ENCODE assay signal across 19 cellular contexts in genomic region chr18:22681912-22682311, GRCh38.
"Had no signal": no experiment of that assay in that cellular context is flagged by ENCODE, and none has a peak within 500 bp of the region (broad histone marks: within the 10 kb centered on the region; RNA-seq: fewer than 3 reads in every experiment).

No MANE protein-coding gene starts in this region.

- H3K36me3 ChIP-seq: gastroesophageal sphincter, heart right ventricle, left ventricle myocardium inferior, spleen, vagina had no signal

- H3K4me1 ChIP-seq: spleen, vagina had no signal

- H3K27me3 ChIP-seq: gastroesophageal sphincter, heart right ventricle, vagina had no signal

- H3K4me3 ChIP-seq: gastroesophageal sphincter, heart right ventricle, left ventricle myocardium inferior, spleen, vagina had no signal

- DNase-seq: activated B cell treated with CpG ODN at 0.5 μM for 24 hours; activated CD4-positive, alpha-beta T cell treated with anti-CD3 and anti-CD28 coated beads for 48 hours; activated CD8-positive, alpha-beta T cell treated with anti-CD3 and anti-CD28 coated beads for 36 hours; activated effector memory CD4-positive, alpha-beta T cell treated with anti-CD3 and anti-CD28 coated beads, Interleukin-2, amount 50 U/mL, for 16 hours; activated T-cell treated with anti-CD3 and anti-CD28 coated beads, Interleukin-2, amount 50 U/mL, for 4 hours; cerebellar nuclear complex; dermis blood vessel endothelial cell; endodermal cell; erythroblast; heart right ventricle; left ventricle myocardium inferior; nucleus accumbens; right cardiac atrium; spleen; SW 1271 had no signal

- H3K9me3 ChIP-seq: gastroesophageal sphincter, heart right ventricle, left ventricle myocardium inferior, vagina had no signal

- H3K27ac ChIP-seq: gastroesophageal sphincter, heart right ventricle, left ventricle myocardium inferior, spleen, vagina had no signal

- FAIRE-seq: islet of Langerhans had no signal

- ATAC-seq: activated CD8-positive, alpha-beta T cell treated with anti-CD3 and anti-CD28 coated beads for 36 hours; activated T-cell treated with anti-CD3 and anti-CD28 coated beads, Interleukin-2, amount 50 U/mL, for 4 hours; gastroesophageal sphincter; heart right ventricle; natural killer cell treated with Interleukin-12 subunit alpha and Interleukin-12 subunit beta and Interleukin-15 and Interleukin-18, amount 100 ng/mL, for 72 hours; right cardiac atrium had no signal
